Comparison of ENCODE assay signal across 7 cellular contexts in the genomic region with DNA sequence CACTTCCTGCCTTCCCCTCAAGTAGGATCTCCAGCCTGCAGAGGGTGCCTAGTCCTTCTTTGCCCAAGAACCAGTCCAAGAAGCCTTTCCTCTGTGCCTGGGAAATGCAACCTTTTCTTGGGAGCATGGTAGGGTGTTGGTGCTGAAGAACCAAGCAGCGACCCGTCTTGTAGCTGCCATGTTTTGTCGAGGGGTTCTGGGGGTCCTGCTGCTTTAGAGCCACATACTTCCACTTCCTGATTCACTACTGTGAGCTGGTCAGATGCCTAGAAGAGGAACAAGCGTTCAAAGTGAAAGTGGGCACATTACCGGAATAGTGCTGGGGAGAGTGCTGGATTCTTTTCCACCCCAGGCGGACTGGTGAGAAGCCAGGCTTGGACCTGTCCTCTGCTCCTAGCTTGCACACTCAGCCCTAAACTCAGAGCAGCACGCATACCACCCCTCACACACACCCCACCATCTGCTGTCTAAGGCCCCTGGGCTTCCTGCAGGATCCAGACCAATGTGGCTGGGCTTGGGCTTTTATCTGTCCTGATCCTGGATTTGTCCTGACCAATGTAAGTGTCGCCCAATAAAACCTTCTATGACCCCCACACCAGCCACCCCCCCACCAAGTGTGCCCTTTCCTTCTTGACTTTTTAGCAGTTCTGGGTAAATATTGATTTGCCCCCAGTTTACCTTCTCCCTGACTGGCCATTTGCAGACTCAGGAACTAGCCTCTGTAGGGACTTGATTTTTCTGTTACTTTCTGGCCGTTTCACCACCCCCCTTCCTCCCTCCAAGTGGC.
DNase-seq lines count a peak whose midpoint lies in the region; ATAC-seq and TF ChIP-seq lines count a peak whose summit lies in the region.
"Had no signal": no experiment of that assay in that cellular context is flagged by ENCODE, and none has a peak within 500 bp of the region (broad histone marks: within the 10 kb centered on the region; RNA-seq: fewer than 3 reads in every experiment).

No MANE protein-coding gene starts in this region.

- H3K4me3 ChIP-seq in RWPE2 (ENCODE audit: severe bottlenecking): peak overlapping the region; percentile 89

- TF ChIP-seq CTCF in RWPE2 (IDR thresholded peaks at IDR 0.05; ENCODE audit: poor library complexity, severe bottlenecking): no peak

- ATAC-seq in RWPE2 (ENCODE audit: low read depth): peak; percentile 4; the same call in 2 of the 3 replicates
- ATAC-seq in HG03097 (IDR thresholded peaks at IDR 0.05; ENCODE audit: low FRiP score, unreplicated experiment): no peak

- peak; percentile 37 for DNase-seq in ELR (ENCODE audit: low read depth)
- no peak for DNase-seq in RWPE2 (ENCODE audit: low spot score)
- DNase-seq in medulla oblongata (ENCODE audit: extremely low spot score): peak; percentile 71
- DNase-seq in SKM-1 treated with dmso at 0.1 percent for 144 hours (lab: John Stamatoyannopoulos, UW; ENCODE audit: unreplicated experiment): no peak
- DNase-seq in activated CD8-positive, alpha-beta memory T cell treated with anti-CD3 and anti-CD28 coated beads, Interleukin-2, amount 50 U/mL, for 4 hours: no peak
- DNase-seq: stimulated activated naive CD4-positive, alpha-beta T cell treated with Interleukin-2 at 50 U/mL for 16 hours had no signal

- H3K4me1 ChIP-seq in RWPE2 (ENCODE audit: insufficient read depth, poor library complexity, severe bottlenecking): peaks cover under 1% of the 10 kb centered on the region

- H3K9me3 ChIP-seq in RWPE2 (ENCODE audit: severe bottlenecking): no peaks in the 10 kb centered on the region

- H3K27me3 ChIP-seq in RWPE2 (ENCODE audit: insufficient read depth, poor library complexity, severe bottlenecking): no peaks in the 10 kb centered on the region

- H3K27ac ChIP-seq in RWPE2 (ENCODE audit: poor library complexity, severe bottlenecking): peak overlapping the region; percentile 92

- peaks cover 13% of the 10 kb centered on the region for H3K36me3 ChIP-seq in RWPE2 (ENCODE audit: low read depth)

Comparison
In these comparisons a context has a peak if more than half of its experiments do, and no peak if none do; other contexts are left out.
1. DNase-seq: peak in ELR (single experiment) and medulla oblongata (single experiment); none in RWPE2 (single experiment), SKM-1 treated with dmso at 0.1 percent for 144 hours (single experiment) and activated CD8-positive, alpha-beta memory T cell treated with anti-CD3 and anti-CD28 coated beads, Interleukin-2, amount 50 U/mL, for 4 hours (single experiment).